In the genomic region with DNA sequence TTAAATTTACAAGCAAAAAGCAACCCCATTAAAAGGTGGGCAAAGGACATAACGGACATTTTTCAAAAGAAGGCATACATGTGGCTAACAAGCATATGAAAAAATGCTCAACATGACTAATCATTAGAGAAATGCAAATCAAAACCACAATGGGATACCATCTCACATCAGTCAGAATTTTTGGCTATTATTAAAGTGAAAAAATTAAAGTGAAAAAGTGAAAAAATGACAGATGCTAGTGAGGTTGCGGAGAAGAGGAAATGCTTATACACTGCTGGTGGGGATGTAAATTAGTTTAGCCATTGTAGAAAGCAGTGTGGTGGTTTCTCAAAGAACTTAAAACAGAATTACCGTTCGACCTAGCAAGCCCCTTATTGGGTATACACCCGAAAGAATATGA, we compare ENCODE assay signal across 26 cellular contexts. TPM values are rescaled to one million over a fixed set of nuclear protein-coding genes. Genes with fewer than 3 reads are reported as not detected.
DNase-seq lines count a peak whose midpoint lies in the region; ATAC-seq and TF ChIP-seq lines count a peak whose summit lies in the region.
"Had no signal": no experiment of that assay in that cellular context is flagged by ENCODE, and none has a peak within 500 bp of the region (broad histone marks: within the 10 kb centered on the region; RNA-seq: fewer than 3 reads in every experiment).

No MANE protein-coding gene starts in this region.

- H2AFZ ChIP-seq in IMR-90 (replicated peaks; ENCODE audit: low read length, poor library complexity), result no peak overlapping the region

- H3K36me3 ChIP-seq in IMR-90 (ENCODE audit: control insufficient read depth, insufficient read depth, low read length), result no peaks in the 10 kb centered on the region
- H3K36me3 ChIP-seq: MG63, right lobe of liver had no signal

- H2BK5ac ChIP-seq in IMR-90 (ENCODE audit: low read depth, low read length, poor library complexity, severe bottlenecking), result no peak overlapping the region

- no peaks in the 10 kb centered on the region for H3K4me1 ChIP-seq in IMR-90 (ENCODE audit: control insufficient read depth, insufficient read depth, low read length)
- H3K4me1 ChIP-seq: right lobe of liver had no signal

- H4K8ac ChIP-seq in IMR-90 (ENCODE audit: low read depth in 2 of 2, low read length in 2 of 2), result no peak overlapping the region

- H4K20me1 ChIP-seq in IMR-90 (ENCODE audit: insufficient read depth, low read length), result no peaks in the 10 kb centered on the region

- DNase-seq in IMR-90 (peak; percentile 26), astrocyte of the spinal cord (ENCODE audit: low read depth, low spot score) (peak; percentile 44), cerebellar cortex (ENCODE audit: low spot score) (no peak), MV-4-11 (lab: John Stamatoyannopoulos, UW) (no peak), dorsolateral prefrontal cortex (no peak)
- DNase-seq in effector CD4-positive, alpha-beta T cell, result no peak
- DNase-seq: activated CD4-positive, alpha-beta memory T cell treated with anti-CD3 and anti-CD28 coated beads for 36 hours; activated CD4-positive, CD25-positive, alpha-beta regulatory T cell treated with anti-CD3 and anti-CD28 coated beads, Interleukin-2, amount 50 U/mL, for 72 hours; activated CD8-positive, alpha-beta memory T cell treated with anti-CD3 and anti-CD28 coated beads, Interleukin-2, amount 50 U/mL, for 48 hours; caudate nucleus; dermis blood vessel endothelial cell; DMS79 treated with DMSO at 0.1 percent for 48 hours; H7; hypothalamus; MG63; NCI-H1436 treated with DMSO at 0.1 percent for 48 hours; NCI-H2107; NCI-H82; right lobe of liver; stimulated activated naive B cell treated with anti-CD40 and anti-IgM and Interleukin-4, amounts not matched to agents 10 μg/mL and 1 μg/mL and 100 μg/mL, for 72 hours; T-helper 17 cell had no signal

- H4K5ac ChIP-seq in IMR-90 (ENCODE audit: low read depth, low read length), result no peak overlapping the region

- intact Hi-C loops in IMR-90 (cut with micrococcal nuclease) (no loop called here), dorsolateral prefrontal cortex (cut with DNase I) (no loop called here)

- ATAC-seq in GM21717 (IDR thresholded peaks at IDR 0.05; ENCODE audit: unreplicated experiment) (peak; percentile 68), IMR-90 (ENCODE audit: low read depth) (no peak)
- ATAC-seq: activated T-helper 17 cell treated with anti-CD3 and anti-CD28 coated beads, Interleukin-2, amount 50 U/mL, for 72 hours; left lobe of liver; right lobe of liver; stimulated activated naive B cell treated with anti-CD40 and anti-IgM and Interleukin-4, amounts not matched to agents 10 μg/mL and 1 μg/mL and 100 μg/mL, for 72 hours; T-helper 17 cell had no signal

- POLR2A ChIA-PET in IMR-90 (lab: Charles Lee; ENCODE audit: unreplicated experiment), result no interaction called here

- TF ChIP-seq CTCF in IMR-90 (conservative IDR thresholded peaks at IDR 0.05; ENCODE audit: low read depth, low read length) (no peak), astrocyte of the spinal cord (IDR thresholded peaks at IDR 0.05; ENCODE audit: low read depth, low read length) (no peak), dorsolateral prefrontal cortex (IDR thresholded peaks at IDR 0.05 in 54 of 56, conservative IDR thresholded peaks at IDR 0.05 in 2 of 56; ENCODE audit: low read depth in 1 of 56, partially characterized antibody in 56 of 56) (no peak)

- no peaks in the 10 kb centered on the region for H3K79me1 ChIP-seq in IMR-90 (ENCODE audit: low read depth in 1 of 2, low read length in 2 of 2)

- TF ChIP-seq RAD21 in IMR-90 (IDR thresholded peaks at IDR 0.05; ENCODE audit: low read length), result no peak

- WGBS in IMR-90 (ENCODE audit: extremely low coverage in 2 of 2, insufficient read length in 1 of 2), 2 experiments, result no CpG with 5 or more reads among the region's 5 CpGs

- dilution Hi-C loops in IMR-90 (cut with HindIII; ENCODE audit: low sequenced_read_pairs, unreplicated experiment), result no loop called here

- no peak overlapping the region for H2BK120ac ChIP-seq in IMR-90 (ENCODE audit: low read depth, low read length)

- H2BK20ac ChIP-seq in IMR-90 (ENCODE audit: low read depth, low read length), result no peak overlapping the region

- CTCF ChIA-PET in IMR-90 (lab: Yijun Ruan, JAX), result no interaction called here

- H3K14ac ChIP-seq in IMR-90 (replicated peaks; ENCODE audit: low read depth, low read length), result no peak overlapping the region

- H3K27me3 ChIP-seq in IMR-90 (ENCODE audit: control insufficient read depth, insufficient read depth, low read length) (no peaks in the 10 kb centered on the region), dorsolateral prefrontal cortex (no peaks in the 10 kb centered on the region)
- H3K27me3 ChIP-seq: MG63, right lobe of liver had no signal

- in situ Hi-C loops in IMR-90 (cut with MboI; ENCODE audit: low sequenced_read_pairs), result no loop called here
- in situ Hi-C loops in astrocyte of the spinal cord (cut with HindIII; ENCODE audit: low sequenced_read_pairs), result no loop called here

- H3K27ac ChIP-seq in IMR-90 (ENCODE audit: insufficient read depth, low read length) (no peak overlapping the region), dorsolateral prefrontal cortex (peak overlapping the region in 1 of 59 donors; percentile 18)
- H3K27ac ChIP-seq: right lobe of liver, SK-N-MC had no signal

- no peak overlapping the region for H2BK15ac ChIP-seq in IMR-90 (ENCODE audit: low read depth, low read length)

- no peak overlapping the region for H3K56ac ChIP-seq in IMR-90 (ENCODE audit: extremely low read depth, insufficient read depth, low read length)

- no peak overlapping the region for H3K4ac ChIP-seq in IMR-90 (ENCODE audit: low read depth, low read length)

- H3K9me3 ChIP-seq in IMR-90 (ENCODE audit: control insufficient read depth, insufficient read depth, low read length), result no peaks in the 10 kb centered on the region
- H3K9me3 ChIP-seq: MG63, right lobe of liver had no signal

- H3K9ac ChIP-seq in IMR-90 (ENCODE audit: low read depth, low read length), result no peak overlapping the region

- H2AK5ac ChIP-seq in IMR-90 (ENCODE audit: low read depth, low read length), result no peak overlapping the region

- no TSS peak for BruUV-seq in IMR-90 (replicated peaks; lab: Mats Ljungman, UMichigan)

- no peak overlapping the region for H3K23ac ChIP-seq in IMR-90 (ENCODE audit: low read depth, low read length)

- no peak overlapping the region for H3K18ac ChIP-seq in IMR-90 (ENCODE audit: low read depth, low read length)

- H2AK9ac ChIP-seq in IMR-90 (replicated peaks; ENCODE audit: low read depth, low read length, poor library complexity), result no peak overlapping the region

- H3K4me2 ChIP-seq in IMR-90 (ENCODE audit: low read depth, low read length), result no peak overlapping the region

- TF ChIP-seq POLR2A in IMR-90 (IDR thresholded peaks at IDR 0.05; ENCODE audit: low read depth, low read length), result no peak

- H4K91ac ChIP-seq in IMR-90 (ENCODE audit: insufficient read depth, low read depth, low read length), result no peak overlapping the region

- no peaks in the 10 kb centered on the region for H3K9me1 ChIP-seq in IMR-90 (ENCODE audit: insufficient read depth, low read length)

- H3K4me3 ChIP-seq in IMR-90 (ENCODE audit: insufficient read depth, low read depth, low read length) (no peak overlapping the region), astrocyte of the spinal cord (ENCODE audit: low read depth, low read length) (no peak overlapping the region), dorsolateral prefrontal cortex (no peak overlapping the region)
- H3K4me3 ChIP-seq: MG63, right lobe of liver, SK-N-MC had no signal

TF ChIP-seq in IMR-90, 13 proteins besides CTCF, POLR2A, EP300 and RAD21:
- TF ChIP-seq MXI1 (IDR thresholded peaks at IDR 0.05; ENCODE audit: borderline replicate concordance, low read depth, low read length) (no peak), CEBPB (IDR thresholded peaks at IDR 0.05; ENCODE audit: low read depth, low read length) (no peak), FOS (IDR thresholded peaks at IDR 0.05; ENCODE audit: low read depth, low read length) (no peak), RFX5 (IDR thresholded peaks at IDR 0.05; ENCODE audit: low read depth, low read length) (no peak), CHD1 (IDR thresholded peaks at IDR 0.05; ENCODE audit: low read depth, low read length) (no peak), SMC3 (IDR thresholded peaks at IDR 0.05; ENCODE audit: low read depth, low read length) (no peak)
- TF ChIP-seq, protein P1, sequence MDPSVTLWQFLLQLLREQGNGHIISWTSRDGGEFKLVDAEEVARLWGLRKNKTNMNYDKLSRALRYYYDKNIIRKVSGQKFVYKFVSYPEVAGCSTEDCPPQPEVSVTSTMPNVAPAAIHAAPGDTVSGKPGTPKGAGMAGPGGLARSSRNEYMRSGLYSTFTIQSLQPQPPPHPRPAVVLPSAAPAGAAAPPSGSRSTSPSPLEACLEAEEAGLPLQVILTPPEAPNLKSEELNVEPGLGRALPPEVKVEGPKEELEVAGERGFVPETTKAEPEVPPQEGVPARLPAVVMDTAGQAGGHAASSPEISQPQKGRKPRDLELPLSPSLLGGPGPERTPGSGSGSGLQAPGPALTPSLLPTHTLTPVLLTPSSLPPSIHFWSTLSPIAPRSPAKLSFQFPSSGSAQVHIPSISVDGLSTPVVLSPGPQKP (IDR thresholded peaks at IDR 0.05; ENCODE audit: borderline replicate concordance, low read depth, low read length), result no peak

RNA-seq across cellular contexts. Expression of a gene that starts 7.9 kb away (rescaled TPM):
- total RNA-seq in IMR-90 (2012; rRNA removed), result 0.18 and 0.28 TPM in 2 replicates
- polyA plus RNA-seq in IMR-90 (2012; rRNA removed), result 0.07 and 0.10 TPM in 2 replicates
- 0.02 and 0.06 TPM in 2 replicates for polyA plus RNA-seq in IMR-90 (2012; cell fraction: cytosol; rRNA removed)
- 0.01 and 0.21 TPM in 2 replicates for polyA plus RNA-seq in IMR-90 (2012; cell fraction: nucleus; rRNA removed; ENCODE audit: low replicate concordance)
- 10 to 100 TPM in 8 of 120 experiments, 1 to 10 TPM in 111, under 1 TPM in 1; 0.79 to 16.0 (median 5.6) TPM for total RNA-seq in dorsolateral prefrontal cortex
- total RNA-seq: activated CD4-positive, alpha-beta memory T cell treated with anti-CD3 and anti-CD28 coated beads for 36 hours; activated T-helper 17 cell treated with anti-CD3 and anti-CD28 coated beads, Interleukin-2, amount 50 U/mL, for 72 hours; T-helper 17 cell had no signal
- polyA plus RNA-seq: CD14-positive monocyte had no signal

Comparison
In these comparisons a context has a peak if more than half of its experiments do, and no peak if none do; other contexts are left out.
1. DNase-seq: peak in IMR-90 (single experiment) and astrocyte of the spinal cord (single experiment); none in cerebellar cortex (single experiment), MV-4-11 (single experiment), dorsolateral prefrontal cortex (0 of 10) and effector CD4-positive, alpha-beta T cell (single experiment).